2 cellular contexts compared by ENCODE assay signal in the genomic region with DNA sequence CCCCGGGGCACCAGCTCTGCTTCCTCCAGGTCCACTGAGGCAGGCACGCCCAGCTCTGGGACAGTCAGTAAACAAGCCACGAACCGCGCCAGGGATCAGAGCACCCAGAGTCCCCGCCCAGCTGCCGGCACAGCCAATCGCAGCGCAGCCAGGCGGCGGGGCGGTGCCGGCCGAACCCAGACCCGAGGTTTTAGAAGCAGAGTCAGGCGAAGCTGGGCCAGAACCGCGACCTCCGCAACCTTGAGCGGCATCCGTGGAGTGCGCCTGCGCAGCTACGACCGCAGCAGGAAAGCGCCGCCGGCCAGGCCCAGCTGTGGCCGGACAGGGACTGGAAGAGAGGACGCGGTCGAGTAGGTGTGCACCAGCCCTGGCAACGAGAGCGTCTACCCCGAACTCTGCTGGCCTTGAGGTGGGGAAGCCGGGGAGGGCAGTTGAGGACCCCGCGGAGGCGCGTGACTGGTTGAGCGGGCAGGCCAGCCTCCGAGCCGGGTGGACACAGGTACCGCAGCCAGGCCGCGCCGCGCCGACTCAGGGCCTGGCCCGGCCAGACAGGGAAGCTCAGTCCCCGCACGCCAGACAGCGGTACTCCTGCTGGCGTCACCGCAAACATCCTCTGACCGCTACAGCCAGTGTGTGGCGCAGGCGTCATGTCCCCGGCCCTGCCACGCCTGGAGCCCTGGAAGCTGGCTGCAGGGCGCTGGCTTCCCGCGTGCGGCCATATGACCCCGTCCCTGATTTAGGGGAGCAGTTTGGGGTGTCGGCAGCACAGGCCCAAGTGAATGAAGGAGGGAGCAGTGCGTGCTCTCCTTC.
A peak's percentile ranks its signal among the peaks of the same experiment; 100 is the strongest.
TF ChIP-seq lines count a peak whose summit lies in the region.

A gene (plus strand): TSS at position 220 of the 810 bp plus-strand sequence. CDS start 1,485 bp downstream, outside the sequence.

TF ChIP-seq in GM23338, 12 proteins besides CTCF, POLR2A, EP300 and RAD21:
- no peak for TF ChIP-seq ZNF114 (CRISPR knock-in tag; IDR thresholded peaks at IDR 0.05)
- TF ChIP-seq POLR2AphosphoS5 (IDR thresholded peaks at IDR 0.05; ENCODE audit: low read depth), result peak; percentile 96
- no peak for TF ChIP-seq EZH2 (IDR thresholded peaks at IDR 0.05; ENCODE audit: low read depth, unreplicated experiment)
- TF ChIP-seq ZNF331 (CRISPR knock-in tag; IDR thresholded peaks at IDR 0.05; ENCODE audit: low read depth), result no peak
- peak; percentile 76 for TF ChIP-seq CREB1 (CRISPR knock-in tag; IDR thresholded peaks at IDR 0.05; ENCODE audit: low read depth)

TF ChIP-seq in H1, 55 proteins besides CTCF, POLR2A, EP300 and RAD21:
- TF ChIP-seq RBBP5 (IDR thresholded peaks at IDR 0.05; ENCODE audit: borderline replicate concordance, low read depth, low read length) (peak; percentile 57; the same call in 1 of the 2 replicates), HDAC2 (IDR thresholded peaks at IDR 0.05; ENCODE audit: borderline replicate concordance in 1 of 2, low read depth in 2 of 2, low read length in 2 of 2) (peak in 1 of 2 experiments; percentile 47; a peak in 1 of 4 replicates), TAF1 (IDR thresholded peaks at IDR 0.05; ENCODE audit: low read depth, low read length) (peak; percentile 79), PHF8 (conservative IDR thresholded peaks at IDR 0.05; ENCODE audit: low read depth, low read length) (peak; percentile 61; the same call in 1 of the 2 replicates), EGR1 (IDR thresholded peaks at IDR 0.05; ENCODE audit: borderline replicate concordance, low read depth, low read length) (no peak), CREB1 (IDR thresholded peaks at IDR 0.05) (peak; percentile 84), KDM1A (IDR thresholded peaks at IDR 0.05; ENCODE audit: borderline replicate concordance, low read length) (0 out of 2 replicates have a peak, but pooled peaks have one; percentile 10), ASH2L (IDR thresholded peaks at IDR 0.05; ENCODE audit: low read length) (peak; percentile 88), TBP (IDR thresholded peaks at IDR 0.05; ENCODE audit: low read depth, low read length) (peak; percentile 78), JUN (IDR thresholded peaks at IDR 0.05; ENCODE audit: low read depth, low read length) (no peak), SIN3A (conservative IDR thresholded peaks at IDR 0.05 in 1 of 2, IDR thresholded peaks at IDR 0.05 in 1 of 2; ENCODE audit: low read depth in 1 of 2, low read length in 2 of 2) (0 out of 4 replicates have a peak, but pooled peaks have one; percentile 36 to 41), POLR2AphosphoS5 (IDR thresholded peaks at IDR 0.05; ENCODE audit: low read depth, low read length) (peak; percentile 75), TAF7 (optimal IDR thresholded peaks at IDR 0.05; ENCODE audit: borderline replicate concordance, low read depth, low read length) (peak; percentile 52), NRF1 (IDR thresholded peaks at IDR 0.05; ENCODE audit: low read depth, low read length) (peak; percentile 73), SAP30 (IDR thresholded peaks at IDR 0.05; ENCODE audit: insufficient read depth, insufficient replicate concordance, low read length) (no peak)
- TF ChIP-seq, protein P1, sequence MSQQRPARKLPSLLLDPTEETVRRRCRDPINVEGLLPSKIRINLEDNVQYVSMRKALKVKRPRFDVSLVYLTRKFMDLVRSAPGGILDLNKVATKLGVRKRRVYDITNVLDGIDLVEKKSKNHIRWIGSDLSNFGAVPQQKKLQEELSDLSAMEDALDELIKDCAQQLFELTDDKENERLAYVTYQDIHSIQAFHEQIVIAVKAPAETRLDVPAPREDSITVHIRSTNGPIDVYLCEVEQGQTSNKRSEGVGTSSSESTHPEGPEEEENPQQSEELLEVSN (IDR thresholded peaks at IDR 0.05), result peak; percentile 86
- TF ChIP-seq, protein P2, sequence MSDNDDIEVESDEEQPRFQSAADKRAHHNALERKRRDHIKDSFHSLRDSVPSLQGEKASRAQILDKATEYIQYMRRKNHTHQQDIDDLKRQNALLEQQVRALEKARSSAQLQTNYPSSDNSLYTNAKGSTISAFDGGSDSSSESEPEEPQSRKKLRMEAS (IDR thresholded peaks at IDR 0.05), result peak; percentile 83
- TF ChIP-seq, protein P3, sequence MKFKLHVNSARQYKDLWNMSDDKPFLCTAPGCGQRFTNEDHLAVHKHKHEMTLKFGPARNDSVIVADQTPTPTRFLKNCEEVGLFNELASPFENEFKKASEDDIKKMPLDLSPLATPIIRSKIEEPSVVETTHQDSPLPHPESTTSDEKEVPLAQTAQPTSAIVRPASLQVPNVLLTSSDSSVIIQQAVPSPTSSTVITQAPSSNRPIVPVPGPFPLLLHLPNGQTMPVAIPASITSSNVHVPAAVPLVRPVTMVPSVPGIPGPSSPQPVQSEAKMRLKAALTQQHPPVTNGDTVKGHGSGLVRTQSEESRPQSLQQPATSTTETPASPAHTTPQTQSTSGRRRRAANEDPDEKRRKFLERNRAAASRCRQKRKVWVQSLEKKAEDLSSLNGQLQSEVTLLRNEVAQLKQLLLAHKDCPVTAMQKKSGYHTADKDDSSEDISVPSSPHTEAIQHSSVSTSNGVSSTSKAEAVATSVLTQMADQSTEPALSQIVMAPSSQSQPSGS (IDR thresholded peaks at IDR 0.05; ENCODE audit: low read length), result no peak
